8 cellular contexts compared by ENCODE assay signal in genomic region chr11:68312780-68313573, GRCh38. TPM values are rescaled to one million over a fixed set of nuclear protein-coding genes. Genes with fewer than 3 reads are reported as not detected.
DNase-seq lines count a peak whose midpoint lies in the region; ATAC-seq, FAIRE-seq and TF ChIP-seq lines count a peak whose summit lies in the region.

No MANE protein-coding gene starts in this region.

- H3K9me3 ChIP-seq in gastroesophageal sphincter = no peaks in the 10 kb centered on the region

- WGBS in gastroesophageal sphincter (ENCODE audit: low coverage in 1 of 2), 2 donors = 0% methylated on average over 9 of the region's 102 CpGs; no CpG with 5 or more reads in 1 of the 2 donors

- peaks cover 0 to 55% (median 25%) of the 10 kb centered on the region in 3 donors for H3K4me1 ChIP-seq in gastroesophageal sphincter

- H3K36me3 ChIP-seq in gastroesophageal sphincter = no peaks in the 10 kb centered on the region

- peak; percentile 13 for ATAC-seq in gastroesophageal sphincter
- ATAC-seq in GM21367 (IDR thresholded peaks at IDR 0.05; ENCODE audit: unreplicated experiment) = no peak

- CTCF ChIA-PET in AG04449 (lab: Yijun Ruan, JAX) = interaction anchor here (1.3 kb wide), 1 partner anchor 12 kb away, joined by 7 read pairs; no protein-coding TSS in a partner anchor

- DNase-seq in AG04449 (ENCODE audit: low read depth, low spot score) (no peak), GM19239 (ENCODE audit: insufficient read length, low spot score) (peak; percentile 65), progenitor cell of endocrine pancreas (ENCODE audit: low spot score, unreplicated experiment) (no peak), D721Med (ENCODE audit: insufficient read length, low spot score) (no peak), COR-L47 (lab: John Stamatoyannopoulos, UW) (no peak)
- peak; percentile 32 for DNase-seq in activated CD8-positive, alpha-beta memory T cell treated with anti-CD3 and anti-CD28 coated beads, Interleukin-2, amount 50 U/mL, for 4 hours

- H3K27ac Mint-ChIP-seq in progenitor cell of endocrine pancreas = peak overlapping the region; percentile 96

- POLR2A ChIA-PET in AG04449 (lab: Yijun Ruan, JAX) = no interaction called here

- H3K4me3 Mint-ChIP-seq in progenitor cell of endocrine pancreas (ENCODE audit: low read depth) = peak overlapping the region; percentile 88

- no peak for TF ChIP-seq POLR2A in gastroesophageal sphincter (IDR thresholded peaks at IDR 0.05)

- H3K4me1 Mint-ChIP-seq in progenitor cell of endocrine pancreas (ENCODE audit: low read depth) = peaks cover 31% of the 10 kb centered on the region

- TF ChIP-seq CTCF in AG04449 (IDR thresholded peaks at IDR 0.05; ENCODE audit: insufficient read depth, low read length, missing control alignments) (no peak), gastroesophageal sphincter (IDR thresholded peaks at IDR 0.05) (no peak), progenitor cell of endocrine pancreas (IDR thresholded peaks at IDR 0.05; ENCODE audit: unreplicated experiment) (no peak), D721Med (IDR thresholded peaks at IDR 0.05; ENCODE audit: insufficient read depth, missing control alignments) (no peak)

- H3K27ac ChIP-seq in gastroesophageal sphincter = peak overlapping the region; percentile 89 to 92 (median 90)

- H3K36me3 Mint-ChIP-seq in progenitor cell of endocrine pancreas (ENCODE audit: insufficient read depth) = no peaks in the 10 kb centered on the region

- H3K27me3 ChIP-seq in gastroesophageal sphincter = no peaks in the 10 kb centered on the region

- no peaks in the 10 kb centered on the region for H3K27me3 Mint-ChIP-seq in progenitor cell of endocrine pancreas

- FAIRE-seq in GM19239 (lab: Jason Lieb, UNC) = no peak
- no peak for FAIRE-seq in D721Med (lab: Jason Lieb, UNC)

- no peaks in the 10 kb centered on the region for H3K9me3 Mint-ChIP-seq in progenitor cell of endocrine pancreas (ENCODE audit: low read depth)

- no peak for TF ChIP-seq EP300 in gastroesophageal sphincter (IDR thresholded peaks at IDR 0.05)

- H3K4me3 ChIP-seq in AG04449 (ENCODE audit: low read depth, low read length) (peak overlapping the region; percentile 74), gastroesophageal sphincter (peak overlapping the region; percentile 67 to 87)

RNA-seq across cellular contexts. Expression of gene LRP5, which starts 0.6 kb away (rescaled TPM):
- 10 to 100 TPM; 32.6 to 68.9 (median 42.5) TPM for total RNA-seq in gastroesophageal sphincter
- total RNA-seq in progenitor cell of endocrine pancreas = 114 and 115 TPM in 2 replicates

RNA-seq across cellular contexts. Expression of gene C11orf24, which starts 41.2 kb away (rescaled TPM):
- total RNA-seq in gastroesophageal sphincter = 10 to 100 TPM; 15.1 to 48.7 (median 26.0) TPM
- total RNA-seq in progenitor cell of endocrine pancreas = 35.1 and 35.3 TPM in 2 replicates

Comparison
In these comparisons a context has a peak if more than half of its experiments do, and no peak if none do; other contexts are left out.
1. DNase-seq: peak in GM19239 (single experiment) and activated CD8-positive, alpha-beta memory T cell treated with anti-CD3 and anti-CD28 coated beads, Interleukin-2, amount 50 U/mL, for 4 hours (single experiment); none in AG04449 (single experiment), progenitor cell of endocrine pancreas (single experiment), D721Med (single experiment) and COR-L47 (single experiment).